Comparison of ENCODE assay signal across 8 cellular contexts in the genomic region with DNA sequence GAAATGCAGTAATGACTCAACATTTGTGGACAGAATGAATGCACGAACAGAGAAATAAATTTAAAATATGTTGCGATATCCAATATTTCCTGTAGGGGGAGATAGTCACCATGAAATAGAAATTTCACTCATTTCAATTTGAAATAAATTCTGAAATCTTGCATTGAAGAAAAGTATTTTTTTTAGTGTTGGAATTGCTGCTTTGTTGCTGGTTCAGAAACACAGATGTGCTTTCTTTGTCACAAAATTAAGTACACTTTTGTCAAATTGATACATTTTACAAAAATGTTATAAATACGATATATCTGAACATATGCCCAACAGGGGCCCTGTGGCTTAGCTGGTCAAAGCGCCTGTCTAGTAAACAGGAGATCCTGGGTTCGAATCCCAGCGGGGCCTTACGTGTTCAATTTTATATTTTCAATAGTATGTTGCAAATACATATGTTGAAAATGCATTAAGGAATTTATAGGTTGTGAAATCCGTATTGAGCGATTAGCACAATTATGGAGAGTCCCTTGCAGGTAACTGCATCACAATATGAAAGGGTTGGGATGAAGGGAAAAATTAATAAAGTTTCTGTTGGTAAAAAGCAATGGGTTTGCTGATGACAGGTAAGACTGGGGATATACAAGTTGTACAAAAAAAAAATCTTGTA.
DNase-seq lines count a peak whose midpoint lies in the region; ATAC-seq and TF ChIP-seq lines count a peak whose summit lies in the region.

No MANE protein-coding gene starts in this region.

- no peak overlapping the region for H3K4me3 ChIP-seq in adrenal gland
- H3K4me3 ChIP-seq in thoracic aorta, result no peak overlapping the region

- H3K4me1 ChIP-seq in adrenal gland (replicated peaks in 1 of 2), result peaks cover 0 to 10% of the 10 kb centered on the region in 2 donors
- peaks cover 0 to 7% of the 10 kb centered on the region in 2 donors for H3K4me1 ChIP-seq in thoracic aorta (ENCODE audit: control insufficient read depth in 1 of 2, low read depth in 2 of 2)

- intact Hi-C loops in adrenal gland (cut with DNase I), result no loop called here

- H3K9me3 ChIP-seq in adrenal gland (replicated peaks in 1 of 3) (no peaks in the 10 kb centered on the region), thoracic aorta (no peaks in the 10 kb centered on the region)

- TF ChIP-seq CTCF in GM20000 (IDR thresholded peaks at IDR 0.05; ENCODE audit: extremely low read depth, missing control alignments) (no peak), adrenal gland (IDR thresholded peaks at IDR 0.05) (peak; percentile 62 to 86 (median 80)), thoracic aorta (IDR thresholded peaks at IDR 0.05) (peak; percentile 72)

- WGBS in adrenal gland, 4 donors, result 15 to 23% (median 19%) methylated on average over 9 of the region's 9 CpGs

- no peak overlapping the region for H3K27ac ChIP-seq in adrenal gland
- no peak overlapping the region for H3K27ac ChIP-seq in thoracic aorta

- H3K27me3 ChIP-seq in adrenal gland, result no peaks in the 10 kb centered on the region
- H3K27me3 ChIP-seq in thoracic aorta (replicated peaks; ENCODE audit: insufficient read depth), result no peaks in the 10 kb centered on the region

- no peaks in the 10 kb centered on the region for H3K36me3 ChIP-seq in adrenal gland (replicated peaks in 1 of 2)
- no peaks in the 10 kb centered on the region for H3K36me3 ChIP-seq in thoracic aorta

- TF ChIP-seq POLR2A in adrenal gland (IDR thresholded peaks at IDR 0.05), result no peak

- DNase-seq in CD1c-positive myeloid dendritic cell (ENCODE audit: extremely low spot score), result peak; percentile 78
- DNase-seq in GM20000 (ENCODE audit: low spot score), result peak; percentile 18
- DNase-seq in NCI-H524 (lab: John Stamatoyannopoulos, UW), result peak; percentile 27 to 78
- peak in 3 of 7 donors; percentile 34 to 68 (median 37) for DNase-seq in adrenal gland
- DNase-seq in inferior parietal cortex (ENCODE audit: extremely low spot score), result peak; percentile 85
- DNase-seq in thoracic aorta (ENCODE audit: low spot score), result no peak

- no peak for ATAC-seq in thoracic aorta (ENCODE audit: insufficient number of reproducible peaks, low FRiP score, low read depth)
- ATAC-seq in HG03565 (IDR thresholded peaks at IDR 0.05; ENCODE audit: unreplicated experiment), result no peak
- no peak for ATAC-seq in GM18907 (IDR thresholded peaks at IDR 0.05; ENCODE audit: unreplicated experiment)
